22 cellular contexts compared by ENCODE assay signal in the genomic region with DNA sequence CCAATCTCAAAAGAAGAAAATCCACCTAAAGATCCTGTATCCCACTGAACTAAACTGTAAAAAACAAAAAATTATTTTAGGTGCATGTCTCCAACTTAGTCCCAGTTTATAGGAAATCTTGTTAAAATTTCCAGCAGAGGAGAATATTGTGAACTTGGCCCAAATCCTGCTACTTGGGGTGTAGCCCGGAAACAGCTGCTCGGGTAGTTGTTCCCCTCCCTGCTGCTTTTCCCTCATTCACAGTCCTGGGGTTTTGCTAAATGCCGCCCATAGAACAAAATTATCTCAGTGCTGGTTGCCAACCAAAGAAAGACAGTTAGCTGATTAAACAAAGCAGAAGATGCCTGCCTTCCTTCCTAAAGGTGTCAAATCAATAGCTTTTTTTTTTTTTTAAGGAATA.
A peak's percentile ranks its signal among the peaks of the same experiment; 100 is the strongest.
DNase-seq lines count a peak whose midpoint lies in the region; ATAC-seq and TF ChIP-seq lines count a peak whose summit lies in the region.
"Had no signal": no experiment of that assay in that cellular context is flagged by ENCODE, and none has a peak within 500 bp of the region (broad histone marks: within the 10 kb centered on the region; RNA-seq: fewer than 3 reads in every experiment).

No MANE protein-coding gene starts in this region.

- no peak overlapping the region for H3K27ac Mint-ChIP-seq in WTC11
- H3K27ac Mint-ChIP-seq: activated T-cell treated with anti-CD3 and anti-CD28 coated beads, Interleukin-2, amount 50 U/mL, for 24 hours; T-helper 17 cell had no signal

- ATAC-seq in WTC11 = 0 out of 2 replicates have a peak, but pooled peaks have one; percentile 25
- ATAC-seq in right cardiac atrium = peak; percentile 71 to 79
- no peak for ATAC-seq in GM18498 (IDR thresholded peaks at IDR 0.05; ENCODE audit: unreplicated experiment)
- ATAC-seq in lower lobe of right lung = no peak
- ATAC-seq in HG02973 (IDR thresholded peaks at IDR 0.05; ENCODE audit: unreplicated experiment) = no peak
- ATAC-seq: T-helper 17 cell had no signal

- H3K9me3 ChIP-seq in right cardiac atrium (ENCODE audit: control insufficient read depth, low read length) (no peaks in the 10 kb centered on the region), lower lobe of right lung (no peaks in the 10 kb centered on the region)
- H3K9me3 ChIP-seq: BLaER1 treated with 17β-estradiol and CSF1 and Interleukin-3, amounts not matched to agents 10 nM and 100 nM; pancreas; spleen; upper lobe of left lung had no signal

- TF ChIP-seq CTCF in WTC11 (IDR thresholded peaks at IDR 0.05) (no peak), lower leg skin (IDR thresholded peaks at IDR 0.05) (no peak), lower lobe of right lung (IDR thresholded peaks at IDR 0.05) (no peak)

- POLR2A ChIA-PET in WTC11 (lab: Charles Lee) = interaction anchor here (0.7 kb wide), 1 partner anchor 839 kb away, joined by 3 read pairs; no protein-coding TSS in a partner anchor

- no peaks in the 10 kb centered on the region for H3K9me3 Mint-ChIP-seq in WTC11
- H3K9me3 Mint-ChIP-seq: activated T-cell treated with anti-CD3 and anti-CD28 coated beads, Interleukin-2, amount 50 U/mL, for 24 hours; central memory CD8-positive, alpha-beta T cell had no signal

- H3K27me3 ChIP-seq in right cardiac atrium (ENCODE audit: control insufficient read depth, insufficient read depth) (no peaks in the 10 kb centered on the region), lower lobe of right lung (ENCODE audit: low read depth) (no peaks in the 10 kb centered on the region)
- H3K27me3 ChIP-seq: BLaER1 treated with 17β-estradiol and CSF1 and Interleukin-3, amounts not matched to agents 10 nM and 100 nM; pancreas; upper lobe of left lung had no signal

- intact Hi-C loops in right cardiac atrium (cut with DNase I) = no loop called here
- intact Hi-C loops in lower leg skin (cut with DNase I; ENCODE audit: low total_unique reads) = no loop called here
- intact Hi-C loops in lower lobe of right lung (cut with DNase I) = no loop called here

- H3K4me1 Mint-ChIP-seq in WTC11 = peaks cover 39% of the 10 kb centered on the region
- H3K4me1 Mint-ChIP-seq: central memory CD8-positive, alpha-beta T cell; T-helper 17 cell had no signal

- 27% methylated on average over 3 of the region's 3 CpGs for whole genome bisulfite sequencing in right cardiac atrium
- 17 to 29% methylated on average over 3 of the region's 3 CpGs for WGBS in lower leg skin, 2 donors

- TF ChIP-seq POLR2A in lower leg skin (IDR thresholded peaks at IDR 0.05) = no peak

- no peak overlapping the region for H3K4me3 Mint-ChIP-seq in WTC11
- H3K4me3 Mint-ChIP-seq: activated T-cell treated with anti-CD3 and anti-CD28 coated beads, Interleukin-2, amount 50 U/mL, for 24 hours; central memory CD8-positive, alpha-beta T cell; T-helper 17 cell had no signal

- H3K27ac ChIP-seq in right cardiac atrium (ENCODE audit: low read length) = no peak overlapping the region
- no peak overlapping the region for H3K27ac ChIP-seq in lower lobe of right lung
- H3K27ac ChIP-seq: BLaER1 treated with 17β-estradiol and CSF1 and Interleukin-3, amounts not matched to agents 10 nM and 100 nM; pancreas; spleen; upper lobe of left lung had no signal

- CTCF ChIA-PET in WTC11 (lab: Charles Lee) = no interaction called here

- no peaks in the 10 kb centered on the region for H3K36me3 ChIP-seq in lower lobe of right lung
- H3K36me3 ChIP-seq: BLaER1 treated with 17β-estradiol and CSF1 and Interleukin-3, amounts not matched to agents 10 nM and 100 nM; pancreas; spleen; upper lobe of left lung had no signal

- H3K4me1 ChIP-seq in right cardiac atrium (ENCODE audit: control insufficient read depth, insufficient read depth, low read length) = no peaks in the 10 kb centered on the region
- H3K4me1 ChIP-seq in lower lobe of right lung = no peaks in the 10 kb centered on the region
- H3K4me1 ChIP-seq: BLaER1 treated with 17β-estradiol and CSF1 and Interleukin-3, amounts not matched to agents 10 nM and 100 nM; pancreas; spleen; upper lobe of left lung had no signal

- no peak overlapping the region for H3K4me3 ChIP-seq in right cardiac atrium (ENCODE audit: low read length)
- H3K4me3 ChIP-seq in lower leg skin (ENCODE audit: low read depth, poor library complexity, severe bottlenecking) = no peak overlapping the region
- H3K4me3 ChIP-seq in lower lobe of right lung = no peak overlapping the region
- H3K4me3 ChIP-seq: BLaER1 treated with 17β-estradiol and CSF1 and Interleukin-3, amounts not matched to agents 10 nM and 100 nM; pancreas; spleen; upper lobe of left lung had no signal

- peak; percentile 15 for DNase-seq in AG08395 (ENCODE audit: low spot score)
- peak; percentile 50 for DNase-seq in NCI-H1092 (lab: John Stamatoyannopoulos, UW)
- no peak for DNase-seq in WTC11 (ENCODE audit: low spot score)
- DNase-seq in right cardiac atrium = peak in 2 of 3 donors; percentile 28 to 48
- DNase-seq in lower leg skin (ENCODE audit: low spot score in 2 of 2) = no peak
- no peak for DNase-seq in lower lobe of right lung
- DNase-seq: activated CD4-positive, alpha-beta T cell treated with anti-CD3 and anti-CD28 coated beads for 4 hours; activated CD8-positive, alpha-beta memory T cell treated with anti-CD3 and anti-CD28 coated beads for 24 hours; activated gamma-delta T cell treated with Interleukin-2 at 50 U/mL for 16 hours; activated T-cell treated with anti-CD3 and anti-CD28 coated beads, Interleukin-2, amount 50 U/mL, for 24 hours; DMS53; HCEC 1CT; KBM-7; NCI-H1436 treated with DMSO at 0.1 percent for 48 hours; pancreas; spleen; T-helper 17 cell; upper lobe of left lung had no signal

- no peaks in the 10 kb centered on the region for H3K27me3 Mint-ChIP-seq in WTC11 (ENCODE audit: low read depth)

- H3K36me3 Mint-ChIP-seq in WTC11 = no peaks in the 10 kb centered on the region

TF ChIP-seq in WTC11, 78 proteins besides CTCF, POLR2A, EP300 and RAD21:
- TF ChIP-seq, protein P1, sequence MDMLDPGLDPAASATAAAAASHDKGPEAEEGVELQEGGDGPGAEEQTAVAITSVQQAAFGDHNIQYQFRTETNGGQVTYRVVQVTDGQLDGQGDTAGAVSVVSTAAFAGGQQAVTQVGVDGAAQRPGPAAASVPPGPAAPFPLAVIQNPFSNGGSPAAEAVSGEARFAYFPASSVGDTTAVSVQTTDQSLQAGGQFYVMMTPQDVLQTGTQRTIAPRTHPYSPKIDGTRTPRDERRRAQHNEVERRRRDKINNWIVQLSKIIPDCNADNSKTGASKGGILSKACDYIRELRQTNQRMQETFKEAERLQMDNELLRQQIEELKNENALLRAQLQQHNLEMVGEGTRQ (CRISPR knock-in tag; IDR thresholded peaks at IDR 0.05) = no peak
- no peak for TF ChIP-seq AR (CRISPR knock-in tag; IDR thresholded peaks at IDR 0.05)
- TF ChIP-seq ZNF232 (CRISPR knock-in tag; IDR thresholded peaks at IDR 0.05) = no peak
- no peak for TF ChIP-seq TEAD4 (CRISPR knock-in tag; IDR thresholded peaks at IDR 0.05)
TF ChIP-seq in WTC11: peak in this region for 0.

Comparison
In these comparisons a context has a peak if more than half of its experiments do, and no peak if none do; other contexts are left out.
1. DNase-seq: peak in AG08395 (single experiment), NCI-H1092 (single experiment) and right cardiac atrium (2 of 3); none in WTC11 (single experiment), lower leg skin (0 of 2) and lower lobe of right lung (single experiment).
2. ATAC-seq: peak in WTC11 (single experiment) and right cardiac atrium (2 of 2); none in GM18498 (single experiment), lower lobe of right lung (0 of 2) and HG02973 (single experiment).